17 cellular contexts compared by ENCODE assay signal in the genomic region with DNA sequence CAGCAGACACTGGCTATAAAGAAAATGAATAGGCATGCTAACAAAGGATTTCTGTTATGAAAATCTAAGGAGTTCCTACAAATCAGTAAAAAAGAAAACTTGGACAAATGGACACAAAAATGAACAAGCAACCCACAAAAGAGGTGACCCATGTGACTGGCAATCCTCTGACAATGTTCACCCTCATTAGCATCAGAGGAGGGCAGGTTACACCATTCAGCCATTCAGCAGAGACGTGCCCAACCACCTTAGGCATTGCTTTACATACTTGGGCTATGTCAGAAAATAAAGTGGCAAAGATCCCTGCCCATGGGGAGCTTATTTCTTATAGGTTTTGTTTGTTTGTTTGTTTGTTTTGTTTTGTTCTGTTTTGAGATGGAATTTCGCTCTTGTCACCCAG.
DNase-seq lines count a peak whose midpoint lies in the region; ATAC-seq and TF ChIP-seq lines count a peak whose summit lies in the region.
"Had no signal": no experiment of that assay in that cellular context is flagged by ENCODE, and none has a peak within 500 bp of the region (broad histone marks: within the 10 kb centered on the region; RNA-seq: fewer than 3 reads in every experiment).

No MANE protein-coding gene starts in this region.

- no peaks in the 10 kb centered on the region for H4K20me1 ChIP-seq in BLaER1
- H4K20me1 ChIP-seq: BLaER1 treated with 17β-estradiol and CSF1 and Interleukin-3, amounts not matched to agents 10 nM and 100 nM had no signal

- H3K27ac ChIP-seq in BLaER1 (no peak overlapping the region), HUES48 (ENCODE audit: low read depth, low read length) (peak overlapping the region; percentile 5)
- H3K27ac ChIP-seq: BLaER1 treated with 17β-estradiol and CSF1 and Interleukin-3, amounts not matched to agents 10 nM and 100 nM had no signal

- H3K4me1 ChIP-seq in BLaER1 (peaks cover 28% of the 10 kb centered on the region), HUES48 (ENCODE audit: control insufficient read depth, insufficient read depth, low read length) (peaks cover 30% of the 10 kb centered on the region)

- ATAC-seq in HG02840 (IDR thresholded peaks at IDR 0.05; ENCODE audit: low FRiP score, unreplicated experiment) = no peak

- no peak overlapping the region for H3K4me3 ChIP-seq in BLaER1
- H3K4me3 ChIP-seq in HUES48 (ENCODE audit: low read depth, low read length) = no peak overlapping the region
- peak overlapping the region; percentile 25 for H3K4me3 ChIP-seq in retinal pigment epithelial cell (ENCODE audit: low read length)
- H3K4me3 ChIP-seq: BLaER1 treated with 17β-estradiol and CSF1 and Interleukin-3, amounts not matched to agents 10 nM and 100 nM had no signal

- H3K9ac ChIP-seq in BLaER1 (no peak overlapping the region), HUES48 (ENCODE audit: low read depth, low read length) (no peak overlapping the region)
- H3K9ac ChIP-seq: BLaER1 treated with 17β-estradiol and CSF1 and Interleukin-3, amounts not matched to agents 10 nM and 100 nM had no signal

- peak overlapping the region; percentile 16; the same call in 1 of the 2 replicates for H3K4me2 ChIP-seq in BLaER1

- DNase-seq in kidney tubule cell (ENCODE audit: low spot score) (peak; percentile 50), retinal pigment epithelial cell (ENCODE audit: low read depth) (no peak), DMS153 treated with DMSO at 0.1 percent for 48 hours (lab: John Stamatoyannopoulos, UW; ENCODE audit: unreplicated experiment) (no peak)
- DNase-seq in activated T-cell treated with anti-CD3 and anti-CD28 coated beads, Interleukin-2, amount 50 U/mL, for 1 hour = no peak
- DNase-seq: 8988T; AML-193; CD4-positive, CD25-positive, alpha-beta regulatory T cell; DMS153; GF-D8; GOT3; H9; IMR-90; KBM-7 had no signal

- no peaks in the 10 kb centered on the region for H3K9me3 ChIP-seq in BLaER1
- H3K9me3 ChIP-seq in HUES48 (ENCODE audit: control insufficient read depth, insufficient read depth, low read length) = no peaks in the 10 kb centered on the region
- H3K9me3 ChIP-seq: BLaER1 treated with 17β-estradiol and CSF1 and Interleukin-3, amounts not matched to agents 10 nM and 100 nM had no signal

- H3K27me3 ChIP-seq in BLaER1 (no peaks in the 10 kb centered on the region), HUES48 (ENCODE audit: control insufficient read depth, insufficient read depth, low read length) (no peaks in the 10 kb centered on the region)

- H3K36me3 ChIP-seq in BLaER1 (no peaks in the 10 kb centered on the region), HUES48 (ENCODE audit: control insufficient read depth, insufficient read depth, low read length) (no peaks in the 10 kb centered on the region)
- H3K36me3 ChIP-seq: BLaER1 treated with 17β-estradiol and CSF1 and Interleukin-3, amounts not matched to agents 10 nM and 100 nM had no signal

- no peak for TF ChIP-seq CTCF in retinal pigment epithelial cell (conservative IDR thresholded peaks at IDR 0.05; ENCODE audit: low read depth, low read length)
